8 cellular contexts compared by ENCODE assay signal in the genomic region with DNA sequence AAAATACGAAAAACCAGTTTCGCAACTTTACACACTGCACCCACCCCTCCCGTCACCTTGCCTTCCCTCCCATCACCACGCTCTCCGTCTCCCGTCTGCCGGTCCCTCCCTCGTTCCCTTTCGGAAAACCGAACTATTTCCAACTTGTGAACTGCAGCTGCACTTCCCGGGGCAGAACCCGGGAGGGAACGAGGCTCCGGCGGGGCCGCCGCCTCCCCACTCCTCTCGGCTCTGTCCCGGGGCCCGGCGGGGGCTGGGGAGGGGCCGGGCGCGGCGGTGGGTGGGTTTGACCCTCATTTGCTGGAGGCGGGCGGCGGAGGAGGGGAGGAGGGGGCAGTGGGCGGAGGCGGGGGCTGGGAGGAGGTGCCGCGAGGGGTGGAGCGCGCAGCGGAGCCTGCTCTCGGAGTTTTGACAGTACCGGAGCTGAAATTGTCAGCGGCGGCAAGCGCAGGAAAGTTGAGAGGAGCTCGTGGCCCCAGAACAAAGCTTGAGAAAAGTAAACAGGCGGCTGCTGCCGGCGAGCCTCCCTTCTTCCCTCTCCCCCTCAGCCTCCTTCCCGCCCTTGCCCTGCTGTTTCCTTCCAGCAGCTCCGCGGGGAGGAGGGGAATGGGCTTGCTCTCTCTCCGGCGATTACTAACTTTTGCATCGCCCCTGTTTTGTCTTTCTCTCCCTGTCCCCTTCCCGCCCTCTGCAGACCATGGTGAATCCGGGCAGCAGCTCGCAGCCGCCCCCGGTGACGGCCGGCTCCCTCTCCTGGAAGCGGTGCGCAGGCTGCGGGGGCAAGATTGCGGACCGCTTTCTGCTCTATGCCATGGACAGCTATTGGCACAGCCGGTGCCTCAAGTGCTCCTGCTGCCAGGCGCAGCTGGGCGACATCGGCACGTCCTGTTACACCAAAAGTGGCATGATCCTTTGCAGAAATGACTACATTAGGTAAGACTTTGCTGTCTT. TPM values are rescaled to one million over a fixed set of nuclear protein-coding genes. Genes with fewer than 3 reads are reported as not detected.
A peak's percentile ranks its signal among the peaks of the same experiment; 100 is the strongest.
DNase-seq lines count a peak whose midpoint lies in the region; ATAC-seq and TF ChIP-seq lines count a peak whose summit lies in the region.

No MANE protein-coding gene starts in this region.

- CTCF ChIA-PET in T-cell (lab: Charles Lee) = interaction anchor here (0.6 to 0.9 kb wide), 4 partner anchors 17 to 935 kb away, joined by 3 to 5 read pairs (median 4); a partner anchor contains a TSS

- no peaks in the 10 kb centered on the region for H3K27me3 ChIP-seq in prostate gland (replicated peaks; ENCODE audit: insufficient read depth)

- H3K9me3 ChIP-seq in KOPT-K1 (ENCODE audit: insufficient read depth, low read length, poor library complexity, severe bottlenecking) (no peaks in the 10 kb centered on the region), prostate gland (no peaks in the 10 kb centered on the region)

- ATAC-seq in GM18909 (IDR thresholded peaks at IDR 0.05; ENCODE audit: poor library complexity, unreplicated experiment) (peak; percentile 16), T-cell (replicated peaks in 1 of 4) (peak; percentile 32 to 36 (median 34)), HG03039 (IDR thresholded peaks at IDR 0.05; ENCODE audit: unreplicated experiment) (no peak)

- peak; percentile 60 for DNase-seq in AG20443 (ENCODE audit: low spot score)
- DNase-seq in T-cell = peak; percentile 23 to 72 (median 56)
- DNase-seq in astrocyte of the cerebellum (ENCODE audit: low read depth) = no peak
- peak; percentile 66 for DNase-seq in hepatic stellate cell (ENCODE audit: low spot score)
- peak; percentile 79 for DNase-seq in prostate gland (ENCODE audit: low spot score)

- H3K9me3 Mint-ChIP-seq in T-cell = no peaks in the 10 kb centered on the region

- peak; percentile 33 for TF ChIP-seq POLR2A in prostate gland (IDR thresholded peaks at IDR 0.05)

- peaks cover 62 to 71% (median 63%) of the 10 kb centered on the region in 3 donors for H3K4me1 Mint-ChIP-seq in T-cell

- peak overlapping the region; percentile 74 for H3K4me3 ChIP-seq in astrocyte of the cerebellum (ENCODE audit: low read depth, low read length)
- H3K4me3 ChIP-seq in prostate gland = peak overlapping the region; percentile 63 to 70

- intact Hi-C loops in prostate gland (cut with DNase I) = loop anchor here (10.0 kb wide), 1 partner anchor 353 kb away; no protein-coding TSS in a partner anchor

- no peaks in the 10 kb centered on the region for H3K36me3 Mint-ChIP-seq in T-cell

- H3K4me1 ChIP-seq in prostate gland (replicated peaks) = no peaks in the 10 kb centered on the region

- H3K4me3 Mint-ChIP-seq in T-cell = peak overlapping the region; percentile 93 to 97 (median 95)

- TF ChIP-seq CTCF in astrocyte of the cerebellum (IDR thresholded peaks at IDR 0.05; ENCODE audit: low read depth, low read length, missing control alignments) (peak; percentile 34), prostate gland (IDR thresholded peaks at IDR 0.05) (no peak)

- H3K36me3 ChIP-seq in KOPT-K1 (ENCODE audit: insufficient read depth, low read length) (no peaks in the 10 kb centered on the region), prostate gland (no peaks in the 10 kb centered on the region)

- in situ Hi-C loops in astrocyte of the cerebellum (cut with HindIII; ENCODE audit: low sequenced_read_pairs) = loop anchor here (5.0 kb wide), 2 partner anchors 91 to 626 kb away; no protein-coding TSS in a partner anchor

- H3K27ac Mint-ChIP-seq in T-cell = peak overlapping the region; percentile 84 to 92

- H3K27me3 Mint-ChIP-seq in T-cell = peaks cover 0 to 9% of the 10 kb centered on the region in 2 donors

- H3K27ac ChIP-seq in KOPT-K1 (ENCODE audit: low read depth, low read length, poor library complexity, severe bottlenecking) (peak overlapping the region; percentile 24), prostate gland (peak overlapping the region; percentile 95)

- POLR2A ChIA-PET in T-cell (lab: Charles Lee) = no interaction called here

- WGBS in prostate gland = under 1% methylated on average over 66 of the region's 67 CpGs

RNA-seq across cellular contexts. Expression of a gene that starts 2.9 kb away (rescaled TPM):
- total RNA-seq in T-cell (10 to 100 TPM; 14.4 to 26.2 (median 20.2) TPM), prostate gland (10 to 100 TPM; 41.9 to 78.0 TPM)
